In genomic region chr5:123511648-123512605, GRCh38 we compare ENCODE assay signal across 1 cellular context.
TF ChIP-seq lines count a peak whose summit lies in the region.

Gene CSNK1G3 (plus strand): TSS chr5:123512177. CDS start chr5:123545664, 33,487 bp downstream.

TF ChIP-seq in HepG2, 621 proteins besides CTCF, POLR2A, EP300 and RAD21 (continued from another document and continues in another):
- TF ChIP-seq CSRNP2 (CRISPR knock-in tag; conservative IDR thresholded peaks at IDR 0.05; ENCODE audit: low read depth) (no peak), ZNF558 (CRISPR knock-in tag; IDR thresholded peaks at IDR 0.05; ENCODE audit: borderline replicate concordance) (peak; percentile 69; the same call in 1 of the 2 replicates), ZGPAT (CRISPR knock-in tag; IDR thresholded peaks at IDR 0.05) (peak; percentile 79), ZNF329 (CRISPR knock-in tag; IDR thresholded peaks at IDR 0.05; ENCODE audit: low read depth) (no peak; the same call in 1 of the 2 replicates), HNF1A (IDR thresholded peaks at IDR 0.05; ENCODE audit: low read depth) (no peak), HNF1A (CRISPR knock-in tag; IDR thresholded peaks at IDR 0.05; ENCODE audit: borderline replicate concordance) (peak; percentile 36; the same call in 1 of the 2 replicates), ZMYM3 (CRISPR knock-in tag; IDR thresholded peaks at IDR 0.05) (no peak; the same call in 1 of the 2 replicates), TBL1XR1 (IDR thresholded peaks at IDR 0.05; ENCODE audit: borderline replicate concordance, low read length, partially characterized antibody) (peak; percentile 10), MBNL3 (CRISPR knock-in tag; conservative IDR thresholded peaks at IDR 0.05) (no peak), ZNF292 (CRISPR knock-in tag; IDR thresholded peaks at IDR 0.05; ENCODE audit: borderline replicate concordance, low read depth) (peak; percentile 73; the same call in 1 of the 2 replicates), ZNF569 (CRISPR knock-in tag; IDR thresholded peaks at IDR 0.05; ENCODE audit: borderline replicate concordance) (no peak), CREB1 (IDR thresholded peaks at IDR 0.05) (peak; percentile 57), CREB1 (CRISPR knock-in tag; IDR thresholded peaks at IDR 0.05) (peak; percentile 83), HIVEP1 (CRISPR knock-in tag; IDR thresholded peaks at IDR 0.05) (peak; percentile 23; the same call in 1 of the 2 replicates), NCOR1 (IDR thresholded peaks at IDR 0.05; ENCODE audit: borderline replicate concordance, low read length) (no peak), FLYWCH1 (CRISPR knock-in tag; IDR thresholded peaks at IDR 0.05) (no peak), ZNF660 (CRISPR knock-in tag; IDR thresholded peaks at IDR 0.05; ENCODE audit: borderline replicate concordance, low read depth) (no peak), MTF2 (CRISPR knock-in tag; IDR thresholded peaks at IDR 0.05; ENCODE audit: borderline replicate concordance) (0 out of 2 replicates have a peak, but pooled peaks have one; percentile 76), TBX2 (CRISPR knock-in tag; IDR thresholded peaks at IDR 0.05; ENCODE audit: borderline replicate concordance) (no peak), ZBTB8A (CRISPR knock-in tag; IDR thresholded peaks at IDR 0.05; ENCODE audit: borderline replicate concordance, low read depth) (no peak), ZNF263 (CRISPR knock-in tag; IDR thresholded peaks at IDR 0.05) (no peak), FOXK1 (CRISPR knock-in tag; IDR thresholded peaks at IDR 0.05; ENCODE audit: borderline replicate concordance, low read depth) (no peak), ZNF275 (CRISPR knock-in tag; IDR thresholded peaks at IDR 0.05; ENCODE audit: borderline replicate concordance) (no peak), ZC3H13 (CRISPR knock-in tag; IDR thresholded peaks at IDR 0.05) (no peak), ZNF274 (CRISPR knock-in tag; IDR thresholded peaks at IDR 0.05) (0 out of 2 replicates have a peak, but pooled peaks have one; percentile 35), TFE3 (CRISPR knock-in tag; IDR thresholded peaks at IDR 0.05) (no peak), ZNF724P (CRISPR knock-in tag; IDR thresholded peaks at IDR 0.05; ENCODE audit: borderline replicate concordance) (0 out of 2 replicates have a peak, but pooled peaks have one; percentile 41), CREBL2 (CRISPR knock-in tag; IDR thresholded peaks at IDR 0.05; ENCODE audit: borderline replicate concordance) (no peak), TOPORS (CRISPR knock-in tag; IDR thresholded peaks at IDR 0.05) (peak; percentile 44; the same call in 1 of the 2 replicates), ZNF646 (CRISPR knock-in tag; IDR thresholded peaks at IDR 0.05) (no peak), RBFOX2 (IDR thresholded peaks at IDR 0.05; ENCODE audit: low read depth, low read length) (peak; percentile 87), ZNF891 (CRISPR knock-in tag; IDR thresholded peaks at IDR 0.05) (peak; percentile 66), CBFB (CRISPR knock-in tag; IDR thresholded peaks at IDR 0.05) (no peak), SRF (IDR thresholded peaks at IDR 0.05; ENCODE audit: low read depth, low read length) (no peak), ZNF367 (CRISPR knock-in tag; IDR thresholded peaks at IDR 0.05; ENCODE audit: borderline replicate concordance) (no peak), GPN1 (CRISPR knock-in tag; IDR thresholded peaks at IDR 0.05; ENCODE audit: borderline replicate concordance) (no peak), ZNF546 (CRISPR knock-in tag; conservative IDR thresholded peaks at IDR 0.05) (0 out of 2 replicates have a peak, but pooled peaks have one; percentile 40), EHMT2 (IDR thresholded peaks at IDR 0.05; ENCODE audit: borderline replicate concordance, low read depth, low read length) (no peak), PRPF4 (IDR thresholded peaks at IDR 0.05; ENCODE audit: low read depth, low read length, poor library complexity, severe bottlenecking) (no peak), ZNF563 (CRISPR knock-in tag; IDR thresholded peaks at IDR 0.05) (0 out of 2 replicates have a peak, but pooled peaks have one; percentile 29), HNRNPK (IDR thresholded peaks at IDR 0.05; ENCODE audit: low read depth, low read length, poor library complexity, severe bottlenecking) (no peak), BHLHE40 (IDR thresholded peaks at IDR 0.05; ENCODE audit: low read length) (0 out of 2 replicates have a peak, but pooled peaks have one; percentile 12), ZNF30 (CRISPR knock-in tag; IDR thresholded peaks at IDR 0.05) (no peak), PLSCR1 (CRISPR knock-in tag; IDR thresholded peaks at IDR 0.05; ENCODE audit: borderline replicate concordance) (no peak), AKAP8 (CRISPR knock-in tag; IDR thresholded peaks at IDR 0.05) (no peak), KMT2B (CRISPR knock-in tag; IDR thresholded peaks at IDR 0.05) (peak; percentile 91), ZNF124 (CRISPR knock-in tag; IDR thresholded peaks at IDR 0.05) (peak; percentile 84; the same call in 1 of the 2 replicates), MATR3 (CRISPR knock-in tag; IDR thresholded peaks at IDR 0.05) (no peak), ZNF33A (CRISPR knock-in tag; IDR thresholded peaks at IDR 0.05; ENCODE audit: borderline replicate concordance) (no peak), NFIC (IDR thresholded peaks at IDR 0.05; ENCODE audit: low read length) (no peak), ZNF232 (CRISPR knock-in tag; IDR thresholded peaks at IDR 0.05; ENCODE audit: borderline replicate concordance) (no peak), SP5 (CRISPR knock-in tag; IDR thresholded peaks at IDR 0.05; ENCODE audit: borderline replicate concordance, low read depth) (peak; percentile 75)
